ENCODE assay signal across 14 cellular contexts in the genomic region with DNA sequence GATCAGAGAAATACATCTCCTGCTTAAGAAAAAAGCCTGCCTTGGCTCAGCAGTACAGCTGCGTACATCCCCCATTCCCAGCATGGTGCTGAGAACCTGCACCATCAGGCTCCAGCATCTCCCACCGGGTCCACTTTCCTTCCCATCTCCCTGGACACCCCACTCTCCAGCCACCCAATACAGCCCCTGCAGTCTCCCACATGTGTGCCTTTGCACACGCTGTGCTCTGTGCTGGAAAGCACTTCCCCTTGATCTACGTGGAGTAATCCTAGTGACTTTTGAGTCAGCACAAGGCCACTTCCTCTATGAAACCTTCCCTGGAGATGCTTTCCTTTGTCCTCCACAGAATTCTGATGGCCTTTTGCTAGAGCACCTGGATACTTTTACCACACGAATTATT. TPM values are rescaled to one million over a fixed set of nuclear protein-coding genes. Genes with fewer than 3 reads are reported as not detected.
A peak's percentile ranks its signal among the peaks of the same experiment; 100 is the strongest.
DNase-seq lines count a peak whose midpoint lies in the region; ATAC-seq and TF ChIP-seq lines count a peak whose summit lies in the region.
"Had no signal": no experiment of that assay in that cellular context is flagged by ENCODE, and none has a peak within 500 bp of the region (broad histone marks: within the 10 kb centered on the region; RNA-seq: fewer than 3 reads in every experiment).

No MANE protein-coding gene starts in this region.

- peaks cover 0 to 100% (median 100%) of the 10 kb centered on the region in 9 donors for H3K36me3 ChIP-seq in heart left ventricle
- peaks cover 100% of the 10 kb centered on the region for H3K36me3 ChIP-seq in left ventricle myocardium inferior
- peaks cover 18 to 100% (median 54%) of the 10 kb centered on the region in 4 donors for H3K36me3 ChIP-seq in right lobe of liver
- H3K36me3 ChIP-seq in upper lobe of left lung: peaks cover 51 to 100% (median 83%) of the 10 kb centered on the region in 4 donors
- peaks cover 80 to 100% (median 100%) of the 10 kb centered on the region in 4 donors for H3K36me3 ChIP-seq in stomach

- peak overlapping the region; percentile 4 for H3K27ac Mint-ChIP-seq in activated B cell treated with CpG ODN at 0.5 μM for 24 hours

- peaks cover 4% of the 10 kb centered on the region for H3K9me3 Mint-ChIP-seq in activated B cell treated with CpG ODN at 0.5 μM for 24 hours

- no peak for TF ChIP-seq POLR2A in heart left ventricle (IDR thresholded peaks at IDR 0.05)
- no peak for TF ChIP-seq POLR2A in right lobe of liver (IDR thresholded peaks at IDR 0.05)
- TF ChIP-seq POLR2A in upper lobe of left lung (IDR thresholded peaks at IDR 0.05): no peak
- no peak for TF ChIP-seq POLR2A in stomach (IDR thresholded peaks at IDR 0.05)

- no peaks in the 10 kb centered on the region for H3K9me3 ChIP-seq in heart left ventricle
- no peaks in the 10 kb centered on the region for H3K9me3 ChIP-seq in left ventricle myocardium inferior (replicated peaks)
- no peaks in the 10 kb centered on the region for H3K9me3 ChIP-seq in right lobe of liver
- no peaks in the 10 kb centered on the region for H3K9me3 ChIP-seq in upper lobe of left lung
- H3K9me3 ChIP-seq in stomach: no peaks in the 10 kb centered on the region

- in situ Hi-C loops in GM13976 (cut with MboI; ENCODE audit: low sequenced_read_pairs, unreplicated experiment): no loop called here

- TF ChIP-seq CTCF in heart left ventricle (IDR thresholded peaks at IDR 0.05) (no peak), left ventricle myocardium inferior (IDR thresholded peaks at IDR 0.05; ENCODE audit: borderline replicate concordance) (no peak), activated B cell treated with CpG ODN at 0.5 μM for 24 hours (IDR thresholded peaks at IDR 0.05) (no peak), right lobe of liver (IDR thresholded peaks at IDR 0.05) (no peak), upper lobe of left lung (IDR thresholded peaks at IDR 0.05) (no peak), GM13976 (IDR thresholded peaks at IDR 0.05; ENCODE audit: borderline replicate concordance, control extremely low read depth, extremely low read depth, insufficient read depth, missing control alignments) (no peak), stomach (IDR thresholded peaks at IDR 0.05) (no peak)

- H3K27me3 ChIP-seq in heart left ventricle (no peaks in the 10 kb centered on the region), left ventricle myocardium inferior (ENCODE audit: low read depth) (no peaks in the 10 kb centered on the region), right lobe of liver (no peaks in the 10 kb centered on the region), upper lobe of left lung (no peaks in the 10 kb centered on the region), stomach (no peaks in the 10 kb centered on the region)

- H3K36me3 Mint-ChIP-seq in activated B cell treated with CpG ODN at 0.5 μM for 24 hours (ENCODE audit: low read depth): peaks cover 93% of the 10 kb centered on the region

- POLR2A ChIA-PET in activated B cell treated with CpG ODN at 0.5 μM for 24 hours (lab: Charles Lee): no interaction called here

- intact Hi-C loops in heart left ventricle (cut with DNase I): no loop called here
- intact Hi-C loops in left ventricle myocardium inferior (cut with micrococcal nuclease): no loop called here
- intact Hi-C loops in activated B cell treated with CpG ODN at 0.5 μM for 24 hours (cut with micrococcal nuclease): loop anchor here (1.0 kb wide), 4 partner anchors 14 to 216 kb away; no protein-coding TSS in a partner anchor
- intact Hi-C loops in right lobe of liver (cut with DNase I): no loop called here
- intact Hi-C loops in stomach (cut with DNase I; ENCODE audit: low total_unique reads): no loop called here

- CTCF ChIA-PET in activated B cell treated with CpG ODN at 0.5 μM for 24 hours (lab: Charles Lee): interaction anchor here (0.8 to 1.8 kb wide), 2 partner anchors 15 to 32 kb away, joined by 4 to 7 read pairs; no protein-coding TSS in a partner anchor

- H3K4me1 Mint-ChIP-seq in activated B cell treated with CpG ODN at 0.5 μM for 24 hours: peaks cover 6% of the 10 kb centered on the region

- no peaks in the 10 kb centered on the region for H3K27me3 Mint-ChIP-seq in activated B cell treated with CpG ODN at 0.5 μM for 24 hours

- WGBS in heart left ventricle, 4 donors: 78 to 86% (median 80%) methylated on average over 5 of the region's 5 CpGs
- WGBS in right lobe of liver (ENCODE audit: insufficient coverage, low coverage, low lambda C conversion rate, missing lambda C conversion rate): 55% methylated on average over 4 of the region's 5 CpGs
- 80 to 82% methylated on average over 5 of the region's 5 CpGs for WGBS in upper lobe of left lung, 2 donors
- WGBS in stomach, 5 donors: 81 to 85% (median 82%) methylated on average over 5 of the region's 5 CpGs

- no peak overlapping the region for H3K4me3 Mint-ChIP-seq in activated B cell treated with CpG ODN at 0.5 μM for 24 hours

- TF ChIP-seq EP300 in upper lobe of left lung (IDR thresholded peaks at IDR 0.05): no peak
- TF ChIP-seq EP300 in stomach (IDR thresholded peaks at IDR 0.05): no peak

- H3K4me3 ChIP-seq in heart left ventricle (no peak overlapping the region), left ventricle myocardium inferior (no peak overlapping the region), right lobe of liver (no peak overlapping the region), upper lobe of left lung (no peak overlapping the region), stomach (no peak overlapping the region)

- peaks cover 0 to 19% (median 0%) of the 10 kb centered on the region in 12 donors for H3K4me1 ChIP-seq in heart left ventricle
- H3K4me1 ChIP-seq in left ventricle myocardium inferior: no peaks in the 10 kb centered on the region
- H3K4me1 ChIP-seq in right lobe of liver: no peaks in the 10 kb centered on the region
- H3K4me1 ChIP-seq in upper lobe of left lung: no peaks in the 10 kb centered on the region
- peaks cover 0 to 5% (median 0%) of the 10 kb centered on the region in 4 donors for H3K4me1 ChIP-seq in stomach

- ATAC-seq in heart left ventricle (peak in 3 of 4 donors; percentile 40 to 73 (median 45)), activated B cell treated with CpG ODN at 0.5 μM for 24 hours (ENCODE audit: low read depth) (no peak), right lobe of liver (peak; percentile 45 to 60 (median 58)), upper lobe of left lung (ENCODE audit: low FRiP score in 2 of 2) (peak; percentile 71 to 77), GM18858 (IDR thresholded peaks at IDR 0.05; ENCODE audit: unreplicated experiment) (no peak)

- no peak for DNase-seq in heart left ventricle
- DNase-seq in left ventricle myocardium inferior: no peak
- no peak for DNase-seq in activated B cell treated with CpG ODN at 0.5 μM for 24 hours
- no peak for DNase-seq in right lobe of liver
- DNase-seq in upper lobe of left lung: no peak
- no peak for DNase-seq in GM13976 (ENCODE audit: low spot score)
- DNase-seq in stomach: no peak
- DNase-seq: cerebellar nuclear complex; GF-D8; NCI-H1048; NCI-H345; stimulated activated CD4-positive, alpha-beta T cell treated with anti-CD3 and anti-CD28 coated beads, Interleukin-2, amount 100 ng/mL, for 24 hours had no signal

- H3K27ac ChIP-seq in heart left ventricle (peak overlapping the region in 1 of 12 donors; percentile 61), left ventricle myocardium inferior (replicated peaks) (no peak overlapping the region), right lobe of liver (no peak overlapping the region), upper lobe of left lung (no peak overlapping the region), stomach (peak overlapping the region in 1 of 5 donors; percentile 4)
- H3K27ac ChIP-seq: parathyroid adenoma had no signal

RNA-seq across cellular contexts. Expression of gene STAT1, which starts 17.0 kb away (rescaled TPM):
- 100 to 1,000 TPM in 1 of 9 donors, 10 to 100 TPM in 8; 29.1 to 469 (median 55.1) TPM for total RNA-seq in heart left ventricle
- polyA plus RNA-seq in heart left ventricle: 10 to 100 TPM in 1 of 2 donors, 1 to 10 TPM in 1; 7.8 to 31.8 TPM
- total RNA-seq in left ventricle myocardium inferior: 42.2 TPM
- total RNA-seq in activated B cell treated with CpG ODN at 0.5 μM for 24 hours: 71.2 and 85.1 TPM in 2 replicates
- total RNA-seq in right lobe of liver: 10 to 100 TPM; 28.9 to 72.3 (median 48.5) TPM
- 100 to 1,000 TPM in 2 of 6 donors, 10 to 100 TPM in 4; 69.3 to 120 (median 83.1) TPM for total RNA-seq in upper lobe of left lung
- 100 to 1,000 TPM in 1 of 5 donors, 10 to 100 TPM in 4; 45.8 to 289 (median 80.4) TPM for total RNA-seq in stomach
- polyA plus RNA-seq in stomach: 10 to 100 TPM; 23.2 to 36.1 (median 25.4) TPM

Comparison
In these comparisons a context has a peak if more than half of its experiments do, and no peak if none do; other contexts are left out.
1. ATAC-seq: peak in heart left ventricle (3 of 4), right lobe of liver (4 of 4) and upper lobe of left lung (2 of 2); none in activated B cell treated with CpG ODN at 0.5 μM for 24 hours (single experiment) and GM18858 (single experiment).